ENCODE assay signal across 20 cellular contexts in the genomic region with DNA sequence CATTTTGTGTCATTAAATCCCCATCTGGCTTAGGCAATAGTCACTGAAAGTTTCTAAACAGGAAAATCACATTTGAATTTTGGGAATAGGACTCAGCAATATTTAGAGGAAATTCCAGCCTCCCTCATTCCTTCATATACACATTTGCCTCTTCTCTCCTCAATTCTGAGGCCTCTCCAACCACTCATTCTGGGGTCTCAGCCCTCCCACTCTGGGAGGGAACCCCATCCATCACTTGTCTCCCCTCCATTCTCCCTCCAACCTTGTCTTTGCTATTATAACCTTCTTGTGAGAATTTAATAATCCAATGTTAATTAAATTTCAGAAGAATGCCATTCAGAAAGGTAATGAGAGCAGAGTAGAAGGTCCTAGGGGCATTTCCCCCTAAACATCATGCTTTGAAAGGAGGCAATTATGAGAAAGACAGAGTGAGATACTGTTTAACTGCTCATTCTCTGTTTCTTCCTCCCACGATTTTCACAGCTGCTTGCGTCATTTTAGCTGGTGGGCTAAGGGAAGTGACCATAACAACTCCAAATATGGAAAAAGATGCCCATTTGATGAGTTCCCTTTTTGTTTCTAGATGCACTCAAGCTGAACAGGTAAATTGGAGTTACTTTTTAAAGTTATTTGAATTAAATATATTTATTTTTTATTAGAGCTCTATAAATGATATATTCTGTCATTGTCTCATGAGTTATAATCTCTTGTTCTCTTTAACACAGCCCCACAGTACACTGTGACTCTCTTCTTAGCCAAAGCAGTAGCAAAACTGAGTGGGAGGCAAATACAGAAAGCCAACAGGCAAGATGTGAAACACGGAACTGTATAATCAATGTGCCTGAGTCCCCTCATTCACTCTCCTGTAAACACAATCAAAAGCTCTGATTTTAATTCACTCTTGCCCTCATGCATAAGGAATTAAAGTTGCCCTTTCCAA.
DNase-seq lines count a peak whose midpoint lies in the region; ATAC-seq lines count a peak whose summit lies in the region.
"Had no signal": no experiment of that assay in that cellular context is flagged by ENCODE, and none has a peak within 500 bp of the region (broad histone marks: within the 10 kb centered on the region; RNA-seq: fewer than 3 reads in every experiment).

No MANE protein-coding gene starts in this region.

- no peak overlapping the region for H3K27ac Mint-ChIP-seq in activated T-helper 2 cell treated with anti-CD3 and anti-CD28 coated beads, Interferon-gamma antibody, Interleukin-2, Interleukin-4, amounts not matched to agents 10 μg/mL and 5 μg/mL and 100 μg/mL, durations not matched to agents 14 hours and 24 hours and 36 hours
- H3K27ac Mint-ChIP-seq: activated CD4-positive, alpha-beta T cell treated with anti-CD3 and anti-CD28 coated beads, Interleukin-2, amount 10 ng/mL, durations not matched to agents 7 days and 5 days; activated naive CD4-positive, alpha-beta T cell treated with anti-CD3 and anti-CD28 coated beads, Interleukin-2, amount 10 ng/mL, durations not matched to agents 7 days and 5 days; effector memory CD8-positive, alpha-beta T cell had no signal

- no peak overlapping the region for H3K4me3 Mint-ChIP-seq in activated T-helper 2 cell treated with anti-CD3 and anti-CD28 coated beads, Interferon-gamma antibody, Interleukin-2, Interleukin-4, amounts not matched to agents 10 μg/mL and 5 μg/mL and 100 μg/mL, durations not matched to agents 14 hours and 24 hours and 36 hours (ENCODE audit: low read depth)
- H3K4me3 Mint-ChIP-seq: activated CD4-positive, alpha-beta T cell treated with anti-CD3 and anti-CD28 coated beads, Interleukin-2, amount 10 ng/mL, durations not matched to agents 7 days and 5 days; activated naive CD4-positive, alpha-beta T cell treated with anti-CD3 and anti-CD28 coated beads, Interleukin-2, amount 10 ng/mL, durations not matched to agents 7 days and 5 days; effector memory CD8-positive, alpha-beta T cell had no signal

- H3K9me3 Mint-ChIP-seq in activated T-helper 2 cell treated with anti-CD3 and anti-CD28 coated beads, Interferon-gamma antibody, Interleukin-2, Interleukin-4, amounts not matched to agents 10 μg/mL and 5 μg/mL and 100 μg/mL, durations not matched to agents 14 hours and 24 hours and 36 hours: peaks cover 4% of the 10 kb centered on the region
- H3K9me3 Mint-ChIP-seq: activated CD4-positive, alpha-beta T cell treated with anti-CD3 and anti-CD28 coated beads, Interleukin-2, amount 10 ng/mL, durations not matched to agents 7 days and 5 days; activated naive CD4-positive, alpha-beta T cell treated with anti-CD3 and anti-CD28 coated beads, Interleukin-2, amount 10 ng/mL, durations not matched to agents 7 days and 5 days had no signal

- H3K4me1 Mint-ChIP-seq in activated T-helper 2 cell treated with anti-CD3 and anti-CD28 coated beads, Interferon-gamma antibody, Interleukin-2, Interleukin-4, amounts not matched to agents 10 μg/mL and 5 μg/mL and 100 μg/mL, durations not matched to agents 14 hours and 24 hours and 36 hours (ENCODE audit: low read depth): no peaks in the 10 kb centered on the region
- H3K4me1 Mint-ChIP-seq: activated CD4-positive, alpha-beta T cell treated with anti-CD3 and anti-CD28 coated beads, Interleukin-2, amount 10 ng/mL, durations not matched to agents 7 days and 5 days; activated naive CD4-positive, alpha-beta T cell treated with anti-CD3 and anti-CD28 coated beads, Interleukin-2, amount 10 ng/mL, durations not matched to agents 7 days and 5 days had no signal

- DNase-seq in superior temporal gyrus (ENCODE audit: extremely low spot score) (peak; percentile 47), NAMALWA (ENCODE audit: low spot score) (no peak), NCI-H82 (lab: John Stamatoyannopoulos, UW) (no peak)
- DNase-seq in activated T-helper 2 cell treated with anti-CD3 and anti-CD28 coated beads, Interferon-gamma antibody, Interleukin-2, Interleukin-4, amounts not matched to agents 10 μg/mL and 5 μg/mL and 100 μg/mL, durations not matched to agents 14 hours and 24 hours and 36 hours (ENCODE audit: low spot score): no peak
- DNase-seq: activated CD4-positive, alpha-beta T cell treated with anti-CD3 and anti-CD28 coated beads, Interleukin-2, amount 10 ng/mL, durations not matched to agents 7 days and 5 days; activated CD8-positive, alpha-beta memory T cell treated with anti-CD3 and anti-CD28 coated beads, Interleukin-2, amount 50 U/mL, for 48 hours; activated naive CD4-positive, alpha-beta T cell treated with anti-CD3 and anti-CD28 coated beads, Interleukin-2, amount 10 ng/mL, durations not matched to agents 7 days and 5 days; cerebellar nuclear complex; COR-L47; effector memory CD8-positive, alpha-beta T cell; MV-4-11; NCI-H2081 treated with DMSO at 0.1 percent for 48 hours; NCI-H524; right cardiac atrium; stimulated activated naive CD4-positive, alpha-beta T cell; transverse colon had no signal

- intact Hi-C loops in activated T-helper 2 cell treated with anti-CD3 and anti-CD28 coated beads, Interferon-gamma antibody, Interleukin-2, Interleukin-4, amounts not matched to agents 10 μg/mL and 5 μg/mL and 100 μg/mL, durations not matched to agents 14 hours and 24 hours and 36 hours (cut with micrococcal nuclease): loop anchor here (10.0 kb wide), 1 partner anchor 65 kb away; no protein-coding TSS in a partner anchor

- ATAC-seq in GM18511 (IDR thresholded peaks at IDR 0.05; ENCODE audit: unreplicated experiment): peak; percentile 83
- peak; percentile 73 for ATAC-seq in GM21717 (IDR thresholded peaks at IDR 0.05; ENCODE audit: unreplicated experiment)
- ATAC-seq in HG03159 (IDR thresholded peaks at IDR 0.05; ENCODE audit: unreplicated experiment): peak; percentile 69
- ATAC-seq: effector memory CD8-positive, alpha-beta T cell; right cardiac atrium; Right ventricle myocardium inferior had no signal

- no peaks in the 10 kb centered on the region for H3K36me3 Mint-ChIP-seq in activated T-helper 2 cell treated with anti-CD3 and anti-CD28 coated beads, Interferon-gamma antibody, Interleukin-2, Interleukin-4, amounts not matched to agents 10 μg/mL and 5 μg/mL and 100 μg/mL, durations not matched to agents 14 hours and 24 hours and 36 hours (ENCODE audit: low read depth)
- H3K36me3 Mint-ChIP-seq: activated naive CD4-positive, alpha-beta T cell treated with anti-CD3 and anti-CD28 coated beads, Interleukin-2, amount 10 ng/mL, durations not matched to agents 7 days and 5 days had no signal

- no peaks in the 10 kb centered on the region for H3K27me3 Mint-ChIP-seq in activated T-helper 2 cell treated with anti-CD3 and anti-CD28 coated beads, Interferon-gamma antibody, Interleukin-2, Interleukin-4, amounts not matched to agents 10 μg/mL and 5 μg/mL and 100 μg/mL, durations not matched to agents 14 hours and 24 hours and 36 hours (ENCODE audit: low read depth)
- H3K27me3 Mint-ChIP-seq: activated CD4-positive, alpha-beta T cell treated with anti-CD3 and anti-CD28 coated beads, Interleukin-2, amount 10 ng/mL, durations not matched to agents 7 days and 5 days; activated naive CD4-positive, alpha-beta T cell treated with anti-CD3 and anti-CD28 coated beads, Interleukin-2, amount 10 ng/mL, durations not matched to agents 7 days and 5 days; effector memory CD8-positive, alpha-beta T cell had no signal
